27 cellular contexts compared by ENCODE assay signal in genomic region chr19:43062418-43062817, GRCh38. TPM values are rescaled to one million over a fixed set of nuclear protein-coding genes. Genes with fewer than 3 reads are reported as not detected.
"Had no signal": no experiment of that assay in that cellular context is flagged by ENCODE, and none has a peak within 500 bp of the region (broad histone marks: within the 10 kb centered on the region; RNA-seq: fewer than 3 reads in every experiment).

No MANE protein-coding gene starts in this region.

RNA-seq across cellular contexts. Expression of gene PSG2, which starts 20.1 kb away (rescaled TPM):
- total RNA-seq: naive thymus-derived CD8-positive, alpha-beta T cell; natural killer cell; natural killer cell treated with Interleukin-12 subunit alpha and Interleukin-12 subunit beta and Interleukin-15 and Interleukin-18, amount 100 ng/mL, for 72 hours; neural crest cell; occipital lobe; omental fat pad; osteoblast; osteocyte; ovary; pancreas; posterior vena cava; progenitor cell of endocrine pancreas; prostate gland; psoas muscle; pulmonary artery endothelial cell; renal cortical epithelial cell; right atrium auricular region; right cardiac atrium; right lobe of liver; sciatic nerve; sigmoid colon; skeletal muscle tissue; smooth muscle cell; spleen had no signal
- polyA plus RNA-seq: naive thymus-derived CD4-positive, alpha-beta T cell; naive thymus-derived CD8-positive, alpha-beta T cell; neural cell; ovary; pancreas; psoas muscle; right cardiac atrium; sigmoid colon; smooth muscle cell; spleen had no signal

RNA-seq across cellular contexts. Expression of gene PSG11, which starts 36.1 kb away (rescaled TPM):
- total RNA-seq: naive thymus-derived CD8-positive, alpha-beta T cell; natural killer cell; natural killer cell treated with Interleukin-12 subunit alpha and Interleukin-12 subunit beta and Interleukin-15 and Interleukin-18, amount 100 ng/mL, for 72 hours; neural crest cell; occipital lobe; omental fat pad; osteoblast; osteocyte; ovary; pancreas; posterior vena cava; progenitor cell of endocrine pancreas; prostate gland; psoas muscle; pulmonary artery endothelial cell; renal cortical epithelial cell; right atrium auricular region; right cardiac atrium; right lobe of liver; sciatic nerve; sigmoid colon; smooth muscle cell; spleen had no signal
- polyA plus RNA-seq: naive thymus-derived CD4-positive, alpha-beta T cell; naive thymus-derived CD8-positive, alpha-beta T cell; neural cell; ovary; pancreas; right cardiac atrium; sigmoid colon; small intestine; smooth muscle cell; spleen had no signal
